ENCODE assay signal across 32 cellular contexts in genomic region chr5:175880213-175880612, GRCh38. TPM values are rescaled to one million over a fixed set of nuclear protein-coding genes. Genes with fewer than 3 reads are reported as not detected.
"Had no signal": no experiment of that assay in that cellular context is flagged by ENCODE, and none has a peak within 500 bp of the region (broad histone marks: within the 10 kb centered on the region; RNA-seq: fewer than 3 reads in every experiment).

No MANE protein-coding gene starts in this region.

- H3K4me1 ChIP-seq: heart left ventricle, left lung, pancreas, prostate gland, sigmoid colon, spleen, testis, thyroid gland, transverse colon, upper lobe of left lung, vagina had no signal

- DNase-seq: heart left ventricle; hypothalamus; immature natural killer cell; kidney; left colon; mesendoderm; mucosa of descending colon; naive thymus-derived CD4-positive, alpha-beta T cell; nucleus accumbens; pancreas; right cardiac atrium; sigmoid colon; small intestine; spleen; stimulated activated CD4-positive, alpha-beta T cell treated with anti-CD3 and anti-CD28 coated beads, Interleukin-4, amount 100 ng/mL, for 24 hours; stimulated activated naive CD4-positive, alpha-beta T cell; stomach; testis; thyroid gland; transverse colon; upper lobe of left lung had no signal

- H3K9me3 ChIP-seq: heart left ventricle, left lung, mucosa of descending colon, pancreas, prostate gland, sigmoid colon, spleen, stomach, testis, thyroid gland, transverse colon, upper lobe of left lung, vagina had no signal

- FAIRE-seq: islet of Langerhans, kidney, pancreas, small intestine had no signal

- H3K4me3 ChIP-seq: heart left ventricle, left lung, lung, mucosa of descending colon, pancreas, prostate gland, sigmoid colon, spleen, stomach, testis, thyroid gland, transverse colon, upper lobe of left lung, vagina had no signal

- H3K27ac ChIP-seq: heart left ventricle, left lung, pancreas, prostate gland, sigmoid colon, spleen, stomach, testis, thyroid gland, transverse colon, upper lobe of left lung, vagina had no signal

- H3K27ac Mint-ChIP-seq: immature natural killer cell; mesothelial cell of epicardium; naive thymus-derived CD4-positive, alpha-beta T cell; nephron; stimulated activated effector memory CD8-positive, alpha-beta T cell treated with anti-CD3 and anti-CD28 coated beads, Interleukin-12 subunit alpha, Interleukin-12 subunit beta, amount 100 ng/mL, for 72 hours had no signal

- H3K4me3 Mint-ChIP-seq: immature natural killer cell; mesothelial cell of epicardium; naive thymus-derived CD4-positive, alpha-beta T cell; nephron; stimulated activated effector memory CD8-positive, alpha-beta T cell treated with anti-CD3 and anti-CD28 coated beads, Interleukin-12 subunit alpha, Interleukin-12 subunit beta, amount 100 ng/mL, for 72 hours had no signal

- H3K36me3 ChIP-seq: heart left ventricle, left lung, pancreas, prostate gland, sigmoid colon, spleen, stomach, thyroid gland, transverse colon, upper lobe of left lung, vagina had no signal

- H3K4me1 Mint-ChIP-seq: immature natural killer cell, mesothelial cell of epicardium, nephron had no signal

- H3K9me3 Mint-ChIP-seq: mesothelial cell of epicardium; nephron; stimulated activated effector memory CD8-positive, alpha-beta T cell treated with anti-CD3 and anti-CD28 coated beads, Interleukin-12 subunit alpha, Interleukin-12 subunit beta, amount 100 ng/mL, for 72 hours had no signal

- H3K36me3 Mint-ChIP-seq: mesothelial cell of epicardium; stimulated activated effector memory CD8-positive, alpha-beta T cell treated with anti-CD3 and anti-CD28 coated beads, Interleukin-12 subunit alpha, Interleukin-12 subunit beta, amount 100 ng/mL, for 72 hours had no signal

- ATAC-seq: left colon; left lung; mucosa of descending colon; naive thymus-derived CD4-positive, alpha-beta T cell; pancreas; right cardiac atrium; stimulated activated effector memory CD8-positive, alpha-beta T cell treated with anti-CD3 and anti-CD28 coated beads, Interleukin-12 subunit alpha, Interleukin-12 subunit beta, amount 100 ng/mL, for 72 hours had no signal

- H3K27me3 ChIP-seq: testis, thyroid gland, vagina had no signal

RNA-seq across cellular contexts. Expression of gene CPLX2, which starts 8.8 kb away (rescaled TPM):
- total RNA-seq: heart left ventricle; kidney; left lung; liver; mesothelial cell of epicardium; myocyte; naive thymus-derived CD4-positive, alpha-beta T cell; osteoblast; spleen had no signal
- polyA plus RNA-seq: heart left ventricle; immature natural killer cell; naive thymus-derived CD4-positive, alpha-beta T cell had no signal
